13 cellular contexts compared by ENCODE assay signal in the genomic region with DNA sequence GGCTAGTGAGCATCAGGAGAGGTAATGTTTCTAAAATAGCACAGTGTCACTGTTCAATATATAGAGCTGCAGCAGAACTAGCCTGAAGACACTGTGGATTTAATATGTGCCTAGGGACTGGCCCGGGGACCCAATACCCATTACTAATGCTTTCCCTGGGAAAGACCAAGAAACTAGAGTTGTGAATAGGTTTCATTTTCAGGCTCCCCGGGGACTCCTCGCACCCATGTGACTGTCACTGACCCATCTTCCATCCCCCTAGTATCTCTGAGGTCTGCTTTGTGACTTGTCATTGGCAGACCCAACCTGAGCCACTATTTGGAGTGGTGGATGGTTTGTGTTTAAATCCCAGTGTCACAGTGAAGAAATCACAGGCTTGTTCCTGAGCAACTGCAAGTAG.
A peak's percentile ranks its signal among the peaks of the same experiment; 100 is the strongest.
DNase-seq lines count a peak whose midpoint lies in the region; ATAC-seq and TF ChIP-seq lines count a peak whose summit lies in the region.
"Had no signal": no experiment of that assay in that cellular context is flagged by ENCODE, and none has a peak within 500 bp of the region (broad histone marks: within the 10 kb centered on the region; RNA-seq: fewer than 3 reads in every experiment).

No MANE protein-coding gene starts in this region.

- H3K9me3 ChIP-seq in thyroid gland = no peaks in the 10 kb centered on the region

- DNase-seq in GM13977 (ENCODE audit: low spot score) = peak; percentile 22
- no peak for DNase-seq in thyroid gland
- no peak for DNase-seq in HEK293T (ENCODE audit: extremely low spot score)
- DNase-seq in NCI-H510A (lab: John Stamatoyannopoulos, UW) = no peak
- no peak for DNase-seq in DMS79 (lab: John Stamatoyannopoulos, UW)
- DNase-seq: ACHN; activated effector memory CD4-positive, alpha-beta T cell treated with Interleukin-2 at 50 U/mL for 16 hours; effector memory CD8-positive, alpha-beta T cell; MV-4-11; stimulated activated CD8-positive, alpha-beta memory T cell treated with anti-CD3 and anti-CD28 coated beads, Interleukin-4, amount 100 ng/mL, for 48 hours had no signal

- CTCF ChIA-PET in HEK293T (lab: Yijun Ruan, JAX) = no interaction called here

- intact Hi-C loops in thyroid gland (cut with DNase I) = no loop called here

- POLR2A ChIA-PET in HEK293T (lab: Yijun Ruan, JAX) = no interaction called here

- no peak for TF ChIP-seq POLR2A in thyroid gland (IDR thresholded peaks at IDR 0.05)

- in situ Hi-C loops in GM13977 (cut with MboI; ENCODE audit: low pct_unique_long_range_greater_than_20kb, low sequenced_read_pairs, unreplicated experiment) = no loop called here

- no peaks in the 10 kb centered on the region for H3K4me1 ChIP-seq in thyroid gland

- H3K4me3 ChIP-seq in thyroid gland (replicated peaks in 1 of 3) = no peak overlapping the region

- H3K36me3 ChIP-seq in thyroid gland = no peaks in the 10 kb centered on the region

- no peaks in the 10 kb centered on the region for H3K27me3 ChIP-seq in thyroid gland

- 85 to 91% methylated on average over 3 of the region's 3 CpGs for WGBS in thyroid gland, 2 donors

- TF ChIP-seq CTCF in GM13977 (IDR thresholded peaks at IDR 0.05; ENCODE audit: extremely low read depth, insufficient read depth, missing control alignments) = no peak
- TF ChIP-seq CTCF in thyroid gland (IDR thresholded peaks at IDR 0.05) = no peak

- H3K27ac ChIP-seq in thyroid gland = no peak overlapping the region

- ATAC-seq in GM19372 (IDR thresholded peaks at IDR 0.05; ENCODE audit: low read depth, unreplicated experiment) = peak; percentile 85
- ATAC-seq in HG02623 (IDR thresholded peaks at IDR 0.05; ENCODE audit: unreplicated experiment) = peak; percentile 67
- ATAC-seq in HG03342 (IDR thresholded peaks at IDR 0.05; ENCODE audit: unreplicated experiment) = peak; percentile 87
- ATAC-seq: effector memory CD8-positive, alpha-beta T cell had no signal

TF ChIP-seq in HEK293T, 16 proteins besides CTCF, POLR2A, EP300 and RAD21:
- no peak for TF ChIP-seq SUZ12 (IDR thresholded peaks at IDR 0.05)
- TF ChIP-seq LEF1 (IDR thresholded peaks at IDR 0.05; ENCODE audit: borderline replicate concordance) = no peak
- no peak for TF ChIP-seq FOXK2 (IDR thresholded peaks at IDR 0.05)
- TF ChIP-seq FOXM1 (IDR thresholded peaks at IDR 0.05; ENCODE audit: borderline replicate concordance) = no peak
- no peak for TF ChIP-seq CTBP1 (IDR thresholded peaks at IDR 0.05; ENCODE audit: borderline replicate concordance)
- no peak for TF ChIP-seq NFRKB (IDR thresholded peaks at IDR 0.05)
- TF ChIP-seq FOXA1 (IDR thresholded peaks at IDR 0.05) = no peak
- no peak for TF ChIP-seq BHLHE40 (IDR thresholded peaks at IDR 0.05; ENCODE audit: borderline replicate concordance)
- TF ChIP-seq L3MBTL2 (conservative IDR thresholded peaks at IDR 0.05) = no peak
- TF ChIP-seq ARNT (IDR thresholded peaks at IDR 0.05) = no peak
- no peak for TF ChIP-seq SP1 (IDR thresholded peaks at IDR 0.05)
- TF ChIP-seq, protein P1, sequence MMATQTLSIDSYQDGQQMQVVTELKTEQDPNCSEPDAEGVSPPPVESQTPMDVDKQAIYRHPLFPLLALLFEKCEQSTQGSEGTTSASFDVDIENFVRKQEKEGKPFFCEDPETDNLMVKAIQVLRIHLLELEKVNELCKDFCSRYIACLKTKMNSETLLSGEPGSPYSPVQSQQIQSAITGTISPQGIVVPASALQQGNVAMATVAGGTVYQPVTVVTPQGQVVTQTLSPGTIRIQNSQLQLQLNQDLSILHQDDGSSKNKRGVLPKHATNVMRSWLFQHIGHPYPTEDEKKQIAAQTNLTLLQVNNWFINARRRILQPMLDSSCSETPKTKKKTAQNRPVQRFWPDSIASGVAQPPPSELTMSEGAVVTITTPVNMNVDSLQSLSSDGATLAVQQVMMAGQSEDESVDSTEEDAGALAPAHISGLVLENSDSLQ (IDR thresholded peaks at IDR 0.05) = no peak
- TF ChIP-seq TARDBP (IDR thresholded peaks at IDR 0.05) = no peak
- TF ChIP-seq ELF4 (IDR thresholded peaks at IDR 0.05) = no peak
- no peak for TF ChIP-seq HDGF (IDR thresholded peaks at IDR 0.05; ENCODE audit: borderline replicate concordance)
- TF ChIP-seq ZNF384 (IDR thresholded peaks at IDR 0.05) = no peak
TF ChIP-seq in HEK293T: peak in this region for 0.
